ENCODE assay signal across 18 cellular contexts in the genomic region with DNA sequence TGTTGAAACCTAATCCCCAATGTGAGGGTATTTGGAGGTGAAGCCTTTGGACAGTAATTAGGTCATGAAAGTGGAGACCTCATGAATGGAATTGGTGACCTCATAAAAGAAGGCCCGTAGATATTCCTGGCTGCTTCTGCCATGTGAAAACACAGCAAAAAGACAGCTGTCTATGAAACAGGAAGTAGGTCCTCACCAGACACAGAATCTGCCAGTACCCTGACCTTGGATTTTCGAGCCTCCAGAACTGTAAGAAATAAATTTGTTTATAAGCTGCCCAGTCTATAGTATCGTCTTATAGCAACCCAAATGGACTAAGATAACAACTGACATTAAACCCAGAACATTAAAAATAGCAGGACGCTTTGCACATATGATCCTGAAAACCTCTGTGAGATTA.
DNase-seq lines count a peak whose midpoint lies in the region; ATAC-seq and TF ChIP-seq lines count a peak whose summit lies in the region.
"Had no signal": no experiment of that assay in that cellular context is flagged by ENCODE, and none has a peak within 500 bp of the region (broad histone marks: within the 10 kb centered on the region; RNA-seq: fewer than 3 reads in every experiment).

No MANE protein-coding gene starts in this region.

- H3K4me3 ChIP-seq in endodermal cell (ENCODE audit: low read length) = peak overlapping the region; percentile 21
- H3K4me3 ChIP-seq: A549 had no signal

- H3K4me1 ChIP-seq in endodermal cell (ENCODE audit: control insufficient read depth, insufficient read depth, low read length) = no peaks in the 10 kb centered on the region
- H3K4me1 ChIP-seq: A549, Caco-2 had no signal

- peak; percentile 16 for DNase-seq in DMS53 (lab: John Stamatoyannopoulos, UW)
- no peak for DNase-seq in DMS53 treated with DMSO at 0.1 percent for 48 hours (lab: John Stamatoyannopoulos, UW; ENCODE audit: unreplicated experiment)
- peak; percentile 22 for DNase-seq in NOMO-1 treated with DMSO at 0.1 percent for 48 hours (lab: John Stamatoyannopoulos, UW; ENCODE audit: unreplicated experiment)
- DNase-seq in NOMO-1 treated with dmso at 0.1 percent for 144 hours (lab: John Stamatoyannopoulos, UW; ENCODE audit: unreplicated experiment) = no peak
- DNase-seq in endodermal cell = no peak
- DNase-seq in HK-2 (ENCODE audit: unreplicated experiment) = no peak
- no peak for DNase-seq in GM19238 (ENCODE audit: insufficient read length, low spot score)
- DNase-seq: AML-193; Caco-2; CD4-positive, alpha-beta T cell; DMS79 treated with DMSO at 0.1 percent for 48 hours; GF-D8; H9 had no signal

- no peak overlapping the region for H3K4me3 Mint-ChIP-seq in endodermal cell
- H3K4me3 Mint-ChIP-seq: CD4-positive, alpha-beta T cell; H9 had no signal

- H3K36me3 ChIP-seq in endodermal cell (ENCODE audit: control insufficient read depth, insufficient read depth, low read length) = no peaks in the 10 kb centered on the region

- H3K27ac ChIP-seq in endodermal cell (ENCODE audit: low read depth, low read length) = no peak overlapping the region
- H3K27ac ChIP-seq: 22Rv1, A549, C4-2B had no signal

- H3K9ac ChIP-seq in endodermal cell (ENCODE audit: extremely low read depth, low read length, poor library complexity, severe bottlenecking) = no peak overlapping the region

- no peak for TF ChIP-seq CTCF in endodermal cell (conservative IDR thresholded peaks at IDR 0.05)

- H3K27ac Mint-ChIP-seq in endodermal cell = no peak overlapping the region
- H3K27ac Mint-ChIP-seq: CD4-positive, alpha-beta T cell; H9 had no signal

- peaks cover 13% of the 10 kb centered on the region for H3K4me1 Mint-ChIP-seq in endodermal cell

- H3K9me3 Mint-ChIP-seq in endodermal cell = peaks cover 20% of the 10 kb centered on the region

- H3K36me3 Mint-ChIP-seq in endodermal cell (ENCODE audit: low read depth) = peaks cover 14% of the 10 kb centered on the region

- no peaks in the 10 kb centered on the region for H3K27me3 Mint-ChIP-seq in endodermal cell (ENCODE audit: insufficient read depth)

- H3K27me3 ChIP-seq in endodermal cell (ENCODE audit: control insufficient read depth, insufficient read depth, low read length, poor library complexity, severe bottlenecking) = no peaks in the 10 kb centered on the region

- H3K9me3 ChIP-seq in endodermal cell (ENCODE audit: control insufficient read depth, low read length) = peaks cover 32% of the 10 kb centered on the region
- H3K9me3 ChIP-seq: A549, Caco-2 had no signal

- 81 to 94% methylated on average over 3 to 4 of the region's 4 CpGs for WGBS in endodermal cell (ENCODE audit: insufficient coverage in 1 of 2, insufficient read length in 1 of 2), 2 experiments

- no peak for ATAC-seq in GM19395 (IDR thresholded peaks at IDR 0.05; ENCODE audit: unreplicated experiment)
- ATAC-seq: A549, HepG2 had no signal

Comparison
In these comparisons a context has a peak if more than half of its experiments do, and no peak if none do; other contexts are left out.
1. DNase-seq: peak in DMS53 (single experiment) and NOMO-1 treated with DMSO at 0.1 percent for 48 hours (single experiment); none in DMS53 treated with DMSO at 0.1 percent for 48 hours (single experiment), NOMO-1 treated with dmso at 0.1 percent for 144 hours (single experiment), endodermal cell (single experiment), HK-2 (single experiment) and GM19238 (single experiment).